ENCODE assay signal across 18 cellular contexts in genomic region chr4:127012549-127012948, GRCh38.
DNase-seq lines count a peak whose midpoint lies in the region; ATAC-seq and TF ChIP-seq lines count a peak whose summit lies in the region.
"Had no signal": no experiment of that assay in that cellular context is flagged by ENCODE, and none has a peak within 500 bp of the region (broad histone marks: within the 10 kb centered on the region; RNA-seq: fewer than 3 reads in every experiment).

No MANE protein-coding gene starts in this region.

- intact Hi-C loops in activated CD8-positive, alpha-beta T cell treated with anti-CD3 and anti-CD28 coated beads for 36 hours (cut with micrococcal nuclease) = no loop called here

- H3K4me3 Mint-ChIP-seq in activated CD8-positive, alpha-beta T cell treated with anti-CD3 and anti-CD28 coated beads for 36 hours = no peak overlapping the region
- H3K4me3 Mint-ChIP-seq: activated CD8-positive, alpha-beta memory T cell treated with anti-CD3 and anti-CD28 coated beads, Interleukin-2, amount 10 ng/mL, durations not matched to agents 7 days and 5 days; WTC11 had no signal

- in situ Hi-C loops in astrocyte of the spinal cord (cut with HindIII; ENCODE audit: low sequenced_read_pairs) = no loop called here

- H3K4me3 ChIP-seq in astrocyte of the spinal cord (ENCODE audit: low read depth, low read length) (no peak overlapping the region), kidney epithelial cell (ENCODE audit: low read depth, low read length) (no peak overlapping the region)
- H3K4me3 ChIP-seq: tibial artery had no signal

- no peaks in the 10 kb centered on the region for H3K4me1 Mint-ChIP-seq in activated CD8-positive, alpha-beta T cell treated with anti-CD3 and anti-CD28 coated beads for 36 hours (ENCODE audit: low read depth)
- H3K4me1 Mint-ChIP-seq: activated CD8-positive, alpha-beta memory T cell treated with anti-CD3 and anti-CD28 coated beads, Interleukin-2, amount 10 ng/mL, durations not matched to agents 7 days and 5 days had no signal

- no peaks in the 10 kb centered on the region for H3K27me3 Mint-ChIP-seq in activated CD8-positive, alpha-beta T cell treated with anti-CD3 and anti-CD28 coated beads for 36 hours
- H3K27me3 Mint-ChIP-seq: activated CD8-positive, alpha-beta memory T cell treated with anti-CD3 and anti-CD28 coated beads, Interleukin-2, amount 10 ng/mL, durations not matched to agents 7 days and 5 days had no signal

- POLR2A ChIA-PET in activated CD8-positive, alpha-beta T cell treated with anti-CD3 and anti-CD28 coated beads for 36 hours (lab: Charles Lee) = no interaction called here

- H3K27me3 ChIP-seq in kidney epithelial cell (ENCODE audit: control insufficient read depth, insufficient read depth, low read length) = no peaks in the 10 kb centered on the region
- H3K27me3 ChIP-seq: neutrophil, tibial artery had no signal

- CTCF ChIA-PET in activated CD8-positive, alpha-beta T cell treated with anti-CD3 and anti-CD28 coated beads for 36 hours (lab: Charles Lee) = no interaction called here

- H3K36me3 Mint-ChIP-seq in activated CD8-positive, alpha-beta T cell treated with anti-CD3 and anti-CD28 coated beads for 36 hours (ENCODE audit: low read depth) = no peaks in the 10 kb centered on the region
- H3K36me3 Mint-ChIP-seq: activated CD8-positive, alpha-beta memory T cell treated with anti-CD3 and anti-CD28 coated beads, Interleukin-2, amount 10 ng/mL, durations not matched to agents 7 days and 5 days; WTC11 had no signal

- ATAC-seq in activated CD8-positive, alpha-beta T cell treated with anti-CD3 and anti-CD28 coated beads for 36 hours = no peak
- ATAC-seq: activated CD8-positive, alpha-beta memory T cell treated with anti-CD3 and anti-CD28 coated beads, Interleukin-2, amount 10 ng/mL, durations not matched to agents 7 days and 5 days; sciatic nerve; WTC11 had no signal

- DNase-seq in AG20443 (ENCODE audit: low spot score) = peak; percentile 12
- DNase-seq in HT1080 (ENCODE audit: low read depth) = peak; percentile 48
- DNase-seq in astrocyte of the spinal cord (ENCODE audit: low read depth, low spot score) = peak; percentile 81
- DNase-seq in kidney epithelial cell (ENCODE audit: low read depth) = peak; percentile 62
- DNase-seq in SK-N-DZ (ENCODE audit: low spot score) = no peak
- no peak for DNase-seq in activated CD8-positive, alpha-beta T cell treated with anti-CD3 and anti-CD28 coated beads for 36 hours
- DNase-seq in NCI-H2227 (lab: John Stamatoyannopoulos, UW; ENCODE audit: unreplicated experiment) = no peak
- DNase-seq in T-helper 2 cell = no peak
- DNase-seq: activated CD8-positive, alpha-beta memory T cell treated with anti-CD3 and anti-CD28 coated beads, Interleukin-2, amount 10 ng/mL, durations not matched to agents 7 days and 5 days; activated naive CD4-positive, alpha-beta T cell treated with Interleukin-2 at 50 U/mL for 16 hours; effector CD8-positive, alpha-beta T cell; NCI-H1048; NCI-H510A treated with DMSO at 0.1 percent for 48 hours; stimulated activated CD4-positive, alpha-beta T cell treated with anti-CD3 and anti-CD28 coated beads, Interleukin-4, amount 100 ng/mL, for 1 hour; tibial artery had no signal

- no peak overlapping the region for H3K27ac Mint-ChIP-seq in activated CD8-positive, alpha-beta T cell treated with anti-CD3 and anti-CD28 coated beads for 36 hours
- H3K27ac Mint-ChIP-seq: activated CD8-positive, alpha-beta memory T cell treated with anti-CD3 and anti-CD28 coated beads, Interleukin-2, amount 10 ng/mL, durations not matched to agents 7 days and 5 days; WTC11 had no signal

- H3K36me3 ChIP-seq in kidney epithelial cell (ENCODE audit: control insufficient read depth, insufficient read depth, low read length) = no peaks in the 10 kb centered on the region
- H3K36me3 ChIP-seq: neutrophil, tibial artery had no signal

- H3K9me3 Mint-ChIP-seq in activated CD8-positive, alpha-beta T cell treated with anti-CD3 and anti-CD28 coated beads for 36 hours = peaks cover 4% of the 10 kb centered on the region
- H3K9me3 Mint-ChIP-seq: WTC11 had no signal

- TF ChIP-seq CTCF in astrocyte of the spinal cord (IDR thresholded peaks at IDR 0.05; ENCODE audit: low read depth, low read length) (no peak), kidney epithelial cell (IDR thresholded peaks at IDR 0.05; ENCODE audit: insufficient read depth, low read length, poor library complexity, severe bottlenecking) (no peak)
- no peak for TF ChIP-seq CTCF in activated CD8-positive, alpha-beta T cell treated with anti-CD3 and anti-CD28 coated beads for 36 hours (IDR thresholded peaks at IDR 0.05)

Comparison
In these comparisons a context has a peak if more than half of its experiments do, and no peak if none do; other contexts are left out.
1. DNase-seq: peak in AG20443 (single experiment), HT1080 (single experiment), astrocyte of the spinal cord (single experiment) and kidney epithelial cell (single experiment); none in SK-N-DZ (single experiment), activated CD8-positive, alpha-beta T cell treated with anti-CD3 and anti-CD28 coated beads for 36 hours (single experiment), NCI-H2227 (single experiment) and T-helper 2 cell (0 of 5).